Comparison of ENCODE assay signal across 9 cellular contexts in genomic region chr4:127400736-127401346, GRCh38.
DNase-seq lines count a peak whose midpoint lies in the region; ATAC-seq, FAIRE-seq and TF ChIP-seq lines count a peak whose summit lies in the region.
"Had no signal": no experiment of that assay in that cellular context is flagged by ENCODE, and none has a peak within 500 bp of the region (broad histone marks: within the 10 kb centered on the region; RNA-seq: fewer than 3 reads in every experiment).

No MANE protein-coding gene starts in this region.

- H2BK5ac ChIP-seq in mesendoderm (ENCODE audit: low read length) = no peak overlapping the region

- H3K79me1 ChIP-seq in mesendoderm (ENCODE audit: low read length) = no peaks in the 10 kb centered on the region

- no peak overlapping the region for H3K4me2 ChIP-seq in mesendoderm (ENCODE audit: low read length)
- H3K4me2 ChIP-seq: BLaER1 treated with 17β-estradiol and CSF1 and Interleukin-3, amounts not matched to agents 10 nM and 100 nM had no signal

- no peak overlapping the region for H4K5ac ChIP-seq in mesendoderm (ENCODE audit: low read length)

- no peak overlapping the region for H2BK120ac ChIP-seq in mesendoderm (ENCODE audit: low read depth, low read length)

- H4K8ac ChIP-seq in mesendoderm (ENCODE audit: low read depth, low read length) = no peak overlapping the region

- H3K36me3 Mint-ChIP-seq in effector memory CD8-positive, alpha-beta T cell (ENCODE audit: insufficient read depth) = no peaks in the 10 kb centered on the region

- H3K27me3 ChIP-seq in dorsolateral prefrontal cortex = peaks cover 0 to 3% (median 0%) of the 10 kb centered on the region in 45 donors
- H3K27me3 ChIP-seq in mesendoderm (ENCODE audit: insufficient read depth, low read length, poor library complexity) = no peaks in the 10 kb centered on the region
- H3K27me3 ChIP-seq: BLaER1 treated with 17β-estradiol and CSF1 and Interleukin-3, amounts not matched to agents 10 nM and 100 nM had no signal

- ATAC-seq in GM19467 (IDR thresholded peaks at IDR 0.05; ENCODE audit: unreplicated experiment) (peak; percentile 87), HG03521 (IDR thresholded peaks at IDR 0.05; ENCODE audit: unreplicated experiment) (peak; percentile 83)
- ATAC-seq in effector memory CD8-positive, alpha-beta T cell (replicated peaks) = no peak

- no peaks in the 10 kb centered on the region for H3K27me3 Mint-ChIP-seq in effector memory CD8-positive, alpha-beta T cell

- intact Hi-C loops in dorsolateral prefrontal cortex (cut with DNase I) = no loop called here

- H3K27ac ChIP-seq in dorsolateral prefrontal cortex (no peak overlapping the region), mesendoderm (ENCODE audit: low read depth, low read length) (no peak overlapping the region)
- H3K27ac ChIP-seq: BLaER1 treated with 17β-estradiol and CSF1 and Interleukin-3, amounts not matched to agents 10 nM and 100 nM had no signal

- peak in 52 of 56 donors; percentile 9 to 65 (median 44) for TF ChIP-seq CTCF in dorsolateral prefrontal cortex (IDR thresholded peaks at IDR 0.05 in 54 of 56, conservative IDR thresholded peaks at IDR 0.05 in 2 of 56; ENCODE audit: low read depth in 1 of 56, partially characterized antibody in 56 of 56)

- FAIRE-seq in RCC 7860 (lab: Jason Lieb, UNC) = no peak

- H3K4me3 Mint-ChIP-seq in effector memory CD8-positive, alpha-beta T cell = no peak overlapping the region

- WGBS in mesendoderm (ENCODE audit: extremely low coverage, insufficient coverage, low lambda C conversion rate) = no CpG with 5 or more reads among the region's 1 CpG

- no peak overlapping the region for H3K18ac ChIP-seq in mesendoderm (ENCODE audit: low read length)

- H3K79me2 ChIP-seq in mesendoderm (ENCODE audit: control insufficient read depth, insufficient read depth, low read length) = no peaks in the 10 kb centered on the region

- H3K9me3 Mint-ChIP-seq in effector memory CD8-positive, alpha-beta T cell = peaks cover 2 to 6% of the 10 kb centered on the region in 2 donors

- no peaks in the 10 kb centered on the region for H3K36me3 ChIP-seq in mesendoderm (ENCODE audit: control insufficient read depth, insufficient read depth, low read length)
- H3K36me3 ChIP-seq: BLaER1 treated with 17β-estradiol and CSF1 and Interleukin-3, amounts not matched to agents 10 nM and 100 nM had no signal

- H3K4me1 Mint-ChIP-seq in effector memory CD8-positive, alpha-beta T cell (ENCODE audit: low read depth in 2 of 2) = no peaks in the 10 kb centered on the region

- H3K27ac Mint-ChIP-seq in effector memory CD8-positive, alpha-beta T cell = no peak overlapping the region

- no peak overlapping the region for H3K23ac ChIP-seq in mesendoderm (ENCODE audit: low read length)

- no peak overlapping the region for H3K4me3 ChIP-seq in dorsolateral prefrontal cortex
- H3K4me3 ChIP-seq in mesendoderm (ENCODE audit: low read length) = no peak overlapping the region
- H3K4me3 ChIP-seq: BLaER1 treated with 17β-estradiol and CSF1 and Interleukin-3, amounts not matched to agents 10 nM and 100 nM had no signal

- no peak overlapping the region for H3K9ac ChIP-seq in mesendoderm (ENCODE audit: low read length)
- H3K9ac ChIP-seq: BLaER1 treated with 17β-estradiol and CSF1 and Interleukin-3, amounts not matched to agents 10 nM and 100 nM had no signal

- no peak overlapping the region for H3K4ac ChIP-seq in mesendoderm (ENCODE audit: low read depth, low read length)

- H2BK15ac ChIP-seq in mesendoderm (replicated peaks; ENCODE audit: low read depth) = no peak overlapping the region

- H3K56ac ChIP-seq in mesendoderm (ENCODE audit: low read length) = no peak overlapping the region

- no peaks in the 10 kb centered on the region for H3K4me1 ChIP-seq in mesendoderm (ENCODE audit: control insufficient read depth, low read depth, low read length)
- H3K4me1 ChIP-seq: BLaER1 treated with 17β-estradiol and CSF1 and Interleukin-3, amounts not matched to agents 10 nM and 100 nM had no signal

- peak; percentile 17 to 51 for DNase-seq in NCI-H2081 (lab: John Stamatoyannopoulos, UW)
- no peak for DNase-seq in NCI-H2081 treated with DMSO at 0.1 percent for 48 hours (lab: John Stamatoyannopoulos, UW)
- DNase-seq in RCC 7860 (ENCODE audit: low spot score) = peak; percentile 34
- DNase-seq in dorsolateral prefrontal cortex = peak in 1 of 10 donors; percentile 15
- DNase-seq in mesendoderm = peak; percentile 86
- no peak for DNase-seq in effector memory CD8-positive, alpha-beta T cell

- H2AK5ac ChIP-seq in mesendoderm (ENCODE audit: low read length) = no peak overlapping the region

Comparison
In these comparisons a context has a peak if more than half of its experiments do, and no peak if none do; other contexts are left out.
1. DNase-seq: peak in NCI-H2081 (2 of 2), RCC 7860 (single experiment) and mesendoderm (single experiment); none in NCI-H2081 treated with DMSO at 0.1 percent for 48 hours (single experiment) and effector memory CD8-positive, alpha-beta T cell (0 of 3).